ENCODE assay signal across 1 cellular context in genomic region chr2:46493241-46493970, GRCh38.
TF ChIP-seq lines count a peak whose summit lies in the region.

No MANE protein-coding gene starts in this region.

TF ChIP-seq in HepG2, 621 proteins besides CTCF, POLR2A, EP300 and RAD21:
- no peak for TF ChIP-seq RELA (CRISPR knock-in tag; IDR thresholded peaks at IDR 0.05)
- TF ChIP-seq ZNF580 (CRISPR knock-in tag; IDR thresholded peaks at IDR 0.05; ENCODE audit: borderline replicate concordance, low read depth) = no peak
- TF ChIP-seq RXRB (CRISPR knock-in tag; IDR thresholded peaks at IDR 0.05; ENCODE audit: borderline replicate concordance) = no peak
- no peak for TF ChIP-seq HMG20B (CRISPR knock-in tag; conservative IDR thresholded peaks at IDR 0.05)
- TF ChIP-seq TP53 (CRISPR knock-in tag; conservative IDR thresholded peaks at IDR 0.05) = no peak
- TF ChIP-seq ZBTB49 (CRISPR knock-in tag; IDR thresholded peaks at IDR 0.05; ENCODE audit: borderline replicate concordance) = no peak
- TF ChIP-seq CENPX (CRISPR knock-in tag; IDR thresholded peaks at IDR 0.05) = no peak
- no peak for TF ChIP-seq CEBPB (IDR thresholded peaks at IDR 0.05; ENCODE audit: borderline replicate concordance, low read depth, low read length)
- no peak for TF ChIP-seq PRDM10 (CRISPR knock-in tag; IDR thresholded peaks at IDR 0.05; ENCODE audit: low read depth)
